21 cellular contexts compared by ENCODE assay signal in the genomic region with DNA sequence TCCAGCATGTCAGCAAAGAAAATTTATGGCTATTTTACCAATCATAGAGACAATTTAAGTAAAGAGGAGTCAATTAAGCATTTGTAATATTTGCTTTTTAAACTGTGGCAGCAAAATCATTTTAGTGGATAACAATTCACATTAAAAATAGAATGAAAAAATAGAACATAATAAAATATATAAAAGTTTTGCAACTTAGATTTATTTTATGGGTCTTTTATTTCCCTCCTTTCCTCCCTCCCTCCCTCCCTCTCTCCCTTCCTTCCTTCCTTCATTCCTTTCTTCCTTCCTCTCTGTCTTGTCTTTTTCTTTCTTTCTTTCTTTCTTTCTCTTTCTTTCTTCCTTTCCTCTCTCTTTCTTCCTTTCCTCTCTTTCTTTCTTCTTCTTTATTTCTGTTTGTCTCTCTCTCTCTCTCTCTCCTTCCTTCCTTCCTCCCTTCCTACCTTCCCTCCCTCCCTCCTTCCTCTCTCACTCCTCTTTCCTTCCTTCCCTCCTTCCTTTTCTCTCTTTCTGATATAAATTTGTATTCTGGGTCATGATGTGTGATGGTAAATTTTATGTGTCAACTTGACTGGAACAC.
DNase-seq lines count a peak whose midpoint lies in the region; ATAC-seq, FAIRE-seq and TF ChIP-seq lines count a peak whose summit lies in the region.
"Had no signal": no experiment of that assay in that cellular context is flagged by ENCODE, and none has a peak within 500 bp of the region (broad histone marks: within the 10 kb centered on the region; RNA-seq: fewer than 3 reads in every experiment).

No MANE protein-coding gene starts in this region.

- POLR2A ChIA-PET in MCF 10A (lab: Yijun Ruan, JAX): no interaction called here
- POLR2A ChIA-PET in K562 (lab: Yijun Ruan, JAX): no interaction called here

- no peaks in the 10 kb centered on the region for H3K9me1 ChIP-seq in K562 (ENCODE audit: control insufficient read depth, insufficient read depth, low read length)

- H3K4me1 ChIP-seq in breast epithelium: peaks cover 0 to 14% of the 10 kb centered on the region in 2 donors
- peaks cover 0 to 13% of the 10 kb centered on the region in 2 experiments; a peak in 2 of 5 replicates for H3K4me1 ChIP-seq in K562 (replicated peaks in 1 of 2; ENCODE audit: control insufficient read depth in 2 of 2, insufficient read depth in 2 of 2, low read length in 2 of 2)
- H3K4me1 ChIP-seq in neural progenitor cell: peaks cover 38% of the 10 kb centered on the region
- peaks cover 0 to 44% (median 31%) of the 10 kb centered on the region in 4 donors for H3K4me1 ChIP-seq in sigmoid colon

- no peak overlapping the region for H3K4me3 ChIP-seq in breast epithelium
- no peak overlapping the region for H3K4me3 ChIP-seq in K562
- no peak overlapping the region for H3K4me3 ChIP-seq in neural progenitor cell
- no peak overlapping the region for H3K4me3 ChIP-seq in sigmoid colon
- H3K4me3 ChIP-seq: A549 had no signal

- H3K36me3 ChIP-seq in breast epithelium: no peaks in the 10 kb centered on the region
- H3K36me3 ChIP-seq in K562 (ENCODE audit: control insufficient read depth, insufficient read depth, low read length): no peaks in the 10 kb centered on the region
- H3K36me3 ChIP-seq in neural progenitor cell: no peaks in the 10 kb centered on the region
- no peaks in the 10 kb centered on the region for H3K36me3 ChIP-seq in sigmoid colon

- H3K79me2 ChIP-seq in K562 (ENCODE audit: control insufficient read depth, insufficient read depth, low read length) (no peaks in the 10 kb centered on the region), neural progenitor cell (ENCODE audit: low read depth) (no peaks in the 10 kb centered on the region)

- H3K27ac Mint-ChIP-seq in MCF 10A (ENCODE audit: low read depth, unreplicated experiment) (peak overlapping the region; percentile 40), neural progenitor cell (peak overlapping the region; percentile 23)
- H3K27ac Mint-ChIP-seq: CD4-positive, alpha-beta T cell had no signal

- H3K27me3 Mint-ChIP-seq in MCF 10A (ENCODE audit: insufficient read depth, unreplicated experiment): no peaks in the 10 kb centered on the region
- H3K27me3 Mint-ChIP-seq in neural progenitor cell (ENCODE audit: insufficient read depth, low read depth): no peaks in the 10 kb centered on the region

- H3K27ac ChIP-seq in breast epithelium (no peak overlapping the region), K562 (ENCODE audit: extremely low read depth, low read depth, low read length) (no peak overlapping the region), neural progenitor cell (no peak overlapping the region), sigmoid colon (peak overlapping the region; percentile 67 to 82 (median 80))
- H3K27ac ChIP-seq: 22Rv1, A549, C4-2B had no signal

- TF ChIP-seq RAD21 in K562 (CRISPR knock-in tag; conservative IDR thresholded peaks at IDR 0.05 in 1 of 2, IDR thresholded peaks at IDR 0.05 in 1 of 2): no peak

- intact Hi-C loops in MCF 10A (cut with micrococcal nuclease): no loop called here
- intact Hi-C loops in breast epithelium (cut with DNase I; ENCODE audit: low total_unique reads): no loop called here
- intact Hi-C loops in K562 (cut with micrococcal nuclease): no loop called here
- intact Hi-C loops in sigmoid colon (cut with DNase I): loop anchor here (5.0 to 10.0 kb wide), 3 partner anchors 87 to 221 kb away; no protein-coding TSS in a partner anchor

- H3K4me3 Mint-ChIP-seq in MCF 10A (ENCODE audit: unreplicated experiment) (no peak overlapping the region), neural progenitor cell (no peak overlapping the region)
- H3K4me3 Mint-ChIP-seq: CD4-positive, alpha-beta T cell had no signal

- ATAC-seq in K562: no peak
- ATAC-seq in GM21786 (IDR thresholded peaks at IDR 0.05; ENCODE audit: unreplicated experiment): no peak
- no peak for ATAC-seq in GM21576 (IDR thresholded peaks at IDR 0.05; ENCODE audit: unreplicated experiment)
- ATAC-seq: A549, HCT116 had no signal

- in situ Hi-C loops in K562 (cut with MboI): no loop called here

- CTCF ChIA-PET in MCF 10A (lab: Yijun Ruan, JAX) (interaction anchor here (0.6 kb wide), 1 partner anchor 123 kb away, joined by 3 read pairs; no protein-coding TSS in a partner anchor), K562 (lab: Yijun Ruan, JAX; ENCODE audit: low intra/inter-chr PET ratio) (no interaction called here)

- DNase-seq in MCF 10A (ENCODE audit: unreplicated experiment): no peak
- no peak for DNase-seq in breast epithelium (ENCODE audit: low spot score in 2 of 2)
- no peak for DNase-seq in K562 (ENCODE audit: extremely low read depth in 1 of 4, low spot score in 3 of 4)
- no peak for DNase-seq in neural progenitor cell (ENCODE audit: low spot score)
- no peak for DNase-seq in sigmoid colon
- no peak for DNase-seq in NCI-H2227 (lab: John Stamatoyannopoulos, UW; ENCODE audit: unreplicated experiment)
- DNase-seq: AML-193; Caco-2; CD4-positive, alpha-beta T cell; GOT3; H7 had no signal

- TF ChIP-seq POLR2A in breast epithelium (IDR thresholded peaks at IDR 0.05) (no peak), K562 (conservative IDR thresholded peaks at IDR 0.05) (no peak), sigmoid colon (IDR thresholded peaks at IDR 0.05) (no peak)

- H3K36me3 Mint-ChIP-seq in MCF 10A (ENCODE audit: insufficient read depth, unreplicated experiment): no peaks in the 10 kb centered on the region
- peaks cover 8% of the 10 kb centered on the region for H3K36me3 Mint-ChIP-seq in neural progenitor cell

- H3F3A ChIP-seq in neural progenitor cell (ENCODE audit: low read depth): peaks cover 19% of the 10 kb centered on the region

- H3K4me1 Mint-ChIP-seq in MCF 10A (ENCODE audit: insufficient read depth, unreplicated experiment) (peaks cover 40% of the 10 kb centered on the region), neural progenitor cell (peaks cover 46% of the 10 kb centered on the region)

- TF ChIP-seq EP300 in K562 (IDR thresholded peaks at IDR 0.05; ENCODE audit: low read length) (no peak), sigmoid colon (IDR thresholded peaks at IDR 0.05) (no peak)

- BruUV-seq in MCF 10A (replicated peaks; lab: Mats Ljungman, UMichigan) (no TSS peak), K562 (replicated peaks; lab: Mats Ljungman, UMichigan) (no TSS peak)

- TF ChIP-seq CTCF in MCF 10A (IDR thresholded peaks at IDR 0.05; ENCODE audit: unreplicated experiment): no peak
- TF ChIP-seq CTCF in breast epithelium (IDR thresholded peaks at IDR 0.05): no peak
- TF ChIP-seq CTCF in K562 (IDR thresholded peaks at IDR 0.05 in 2 of 3, conservative IDR thresholded peaks at IDR 0.05 in 1 of 3; ENCODE audit: insufficient read depth in 2 of 3, low read depth in 1 of 3, low read length in 3 of 3): no peak
- no peak for TF ChIP-seq CTCF in neural progenitor cell (IDR thresholded peaks at IDR 0.05)
- no peak for TF ChIP-seq CTCF in sigmoid colon (IDR thresholded peaks at IDR 0.05)

- H2AFZ ChIP-seq in K562 (ENCODE audit: low read depth, low read length) (no peak overlapping the region), neural progenitor cell (replicated peaks) (no peak overlapping the region)

- no peak for FAIRE-seq in K562 (lab: Jason Lieb, UNC)
- FAIRE-seq: A549, D721Med, GM12891, GM19239, HTR-8/SVneo had no signal

- no peak overlapping the region for H3K4me2 ChIP-seq in K562 (ENCODE audit: insufficient read depth, low read length)
- no peak overlapping the region for H3K4me2 ChIP-seq in neural progenitor cell
- H3K4me2 ChIP-seq: A549 had no signal

- H3K27me3 ChIP-seq in breast epithelium (no peaks in the 10 kb centered on the region), K562 (ENCODE audit: control insufficient read depth in 2 of 2, insufficient read depth in 2 of 2, low read length in 2 of 2) (no peaks in the 10 kb centered on the region), neural progenitor cell (no peaks in the 10 kb centered on the region), sigmoid colon (no peaks in the 10 kb centered on the region)

- H3K9me3 ChIP-seq in breast epithelium (no peaks in the 10 kb centered on the region), K562 (replicated peaks; ENCODE audit: control insufficient read depth, insufficient read depth, low read depth, low read length) (no peaks in the 10 kb centered on the region), neural progenitor cell (ENCODE audit: low read depth) (no peaks in the 10 kb centered on the region), sigmoid colon (no peaks in the 10 kb centered on the region)
- H3K9me3 ChIP-seq: A549, Caco-2 had no signal

- H4K20me1 ChIP-seq in K562 (replicated peaks; ENCODE audit: control insufficient read depth, insufficient read depth, low read length): no peaks in the 10 kb centered on the region
- no peaks in the 10 kb centered on the region for H4K20me1 ChIP-seq in neural progenitor cell (ENCODE audit: low read depth)

- no peak overlapping the region for H3K9ac ChIP-seq in K562 (ENCODE audit: insufficient read depth in 1 of 2, low read depth in 2 of 2, low read length in 2 of 2)
- H3K9ac ChIP-seq in neural progenitor cell: no peak overlapping the region

- H3K9me3 Mint-ChIP-seq in MCF 10A (ENCODE audit: unreplicated experiment) (peaks cover 2% of the 10 kb centered on the region), neural progenitor cell (peaks cover 4% of the 10 kb centered on the region)
- H3K9me3 Mint-ChIP-seq: CD4-positive, alpha-beta T cell had no signal

TF ChIP-seq in K562, 482 proteins besides CTCF, POLR2A, EP300 and RAD21 (continues in another document):
- TF ChIP-seq, protein P1, sequence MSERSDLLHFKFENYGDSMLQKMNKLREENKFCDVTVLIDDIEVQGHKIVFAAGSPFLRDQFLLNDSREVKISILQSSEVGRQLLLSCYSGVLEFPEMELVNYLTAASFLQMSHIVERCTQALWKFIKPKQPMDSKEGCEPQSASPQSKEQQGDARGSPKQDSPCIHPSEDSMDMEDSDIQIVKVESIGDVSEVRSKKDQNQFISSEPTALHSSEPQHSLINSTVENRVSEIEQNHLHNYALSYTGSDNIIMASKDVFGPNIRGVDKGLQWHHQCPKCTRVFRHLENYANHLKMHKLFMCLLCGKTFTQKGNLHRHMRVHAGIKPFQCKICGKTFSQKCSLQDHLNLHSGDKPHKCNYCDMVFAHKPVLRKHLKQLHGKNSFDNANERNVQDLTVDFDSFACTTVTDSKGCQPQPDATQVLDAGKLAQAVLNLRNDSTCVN (CRISPR knock-in tag; IDR thresholded peaks at IDR 0.05): 0 out of 2 replicates have a peak, but pooled peaks have one; percentile 26
- TF ChIP-seq PCBP2 (IDR thresholded peaks at IDR 0.05; ENCODE audit: low read depth, low read length, poor library complexity, severe bottlenecking): peak; percentile 70
- TF ChIP-seq MEIS2 (IDR thresholded peaks at IDR 0.05; ENCODE audit: partially characterized antibody): peak; percentile 13
- TF ChIP-seq, protein P2, sequence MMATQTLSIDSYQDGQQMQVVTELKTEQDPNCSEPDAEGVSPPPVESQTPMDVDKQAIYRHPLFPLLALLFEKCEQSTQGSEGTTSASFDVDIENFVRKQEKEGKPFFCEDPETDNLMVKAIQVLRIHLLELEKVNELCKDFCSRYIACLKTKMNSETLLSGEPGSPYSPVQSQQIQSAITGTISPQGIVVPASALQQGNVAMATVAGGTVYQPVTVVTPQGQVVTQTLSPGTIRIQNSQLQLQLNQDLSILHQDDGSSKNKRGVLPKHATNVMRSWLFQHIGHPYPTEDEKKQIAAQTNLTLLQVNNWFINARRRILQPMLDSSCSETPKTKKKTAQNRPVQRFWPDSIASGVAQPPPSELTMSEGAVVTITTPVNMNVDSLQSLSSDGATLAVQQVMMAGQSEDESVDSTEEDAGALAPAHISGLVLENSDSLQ (IDR thresholded peaks at IDR 0.05): 0 out of 2 replicates have a peak, but pooled peaks have one; percentile 21

Comparison
In these comparisons a context has a peak if more than half of its experiments do, and no peak if none do; other contexts are left out.
1. H3K27ac ChIP-seq: peak in sigmoid colon (4 of 4); none in breast epithelium (0 of 2), K562 (single experiment) and neural progenitor cell (single experiment).